In the genomic region with DNA sequence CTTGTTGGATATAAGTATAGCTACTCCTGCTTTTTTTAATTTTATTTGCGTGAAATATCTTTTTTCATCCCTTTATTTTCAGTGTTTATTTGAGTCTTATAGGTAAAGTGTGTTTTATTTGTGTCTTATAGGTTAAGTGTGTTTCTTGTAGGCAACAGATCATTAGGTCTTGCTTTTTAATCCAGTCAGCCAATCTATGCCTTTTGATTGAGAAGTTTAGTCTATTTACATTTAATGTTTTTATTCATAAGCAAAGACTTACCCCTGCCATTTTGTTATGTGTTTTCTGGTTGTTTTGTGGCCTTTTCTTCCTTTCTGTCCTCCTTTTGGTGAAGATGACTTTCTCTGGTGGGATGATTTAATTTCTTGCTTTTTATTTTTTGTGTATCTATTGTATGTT, we compare ENCODE assay signal across 35 cellular contexts.
"Had no signal": no experiment of that assay in that cellular context is flagged by ENCODE, and none has a peak within 500 bp of the region (broad histone marks: within the 10 kb centered on the region; RNA-seq: fewer than 3 reads in every experiment).

No MANE protein-coding gene starts in this region.

- H3K27me3 ChIP-seq: MG63 had no signal

- DNase-seq: Karpas-422, Kasumi-1, MG63, MM.1S, MV-4-11, NCI-H1048, NCI-H1092, NCI-H1092 treated with DMSO at 0.1 percent for 48 hours, NCI-H1105, NCI-H1105 treated with DMSO at 0.1 percent for 48 hours, NCI-H1417, NCI-H1417 treated with DMSO at 0.1 percent for 48 hours, NCI-H1436, NCI-H1436 treated with DMSO at 0.1 percent for 48 hours, NCI-H146, NCI-H1694, NCI-H1694 treated with DMSO at 0.1 percent for 48 hours, NCI-H187, NCI-H187 treated with DMSO at 0.1 percent for 48 hours, NCI-H1930, NCI-H2029, NCI-H2029 treated with DMSO at 0.1 percent for 48 hours, NCI-H2081, NCI-H2081 treated with DMSO at 0.1 percent for 48 hours, NCI-H2107, NCI-H2171, NCI-H2171 treated with DMSO at 0.1 percent for 48 hours, NCI-H2227 treated with DMSO at 0.1 percent for 48 hours, NCI-H226, NCI-H345, NCI-H446, NCI-H446 treated with DMSO at 0.1 percent for 48 hours, NCI-H510A, NCI-H510A treated with DMSO at 0.1 percent for 48 hours, NCI-H524 had no signal

- H3K4me3 ChIP-seq: MG63 had no signal

- H3K36me3 ChIP-seq: MG63 had no signal
